In genomic region chr21:44939532-44940115, GRCh38 we compare ENCODE assay signal across 1 cellular context.
A peak's percentile ranks its signal among the peaks of the same experiment; 100 is the strongest.
TF ChIP-seq lines count a peak whose summit lies in the region.

SLX9 (plus strand) TSS chr21:44940029; CDS start chr21:44940058, 29 bp downstream.

TF ChIP-seq in HepG2, 621 proteins besides CTCF, POLR2A, EP300 and RAD21 (continued from another document and continues in another):
- TF ChIP-seq ZNF18 (CRISPR knock-in tag; IDR thresholded peaks at IDR 0.05; ENCODE audit: insufficient replicate concordance) = peak; percentile 87
- TF ChIP-seq ZFAT (CRISPR knock-in tag; conservative IDR thresholded peaks at IDR 0.05) = no peak
- TF ChIP-seq RARG (CRISPR knock-in tag; IDR thresholded peaks at IDR 0.05; ENCODE audit: low read depth) = no peak
- no peak for TF ChIP-seq ZNF75D (CRISPR knock-in tag; IDR thresholded peaks at IDR 0.05; ENCODE audit: borderline replicate concordance)
- TF ChIP-seq ATF3 (CRISPR knock-in tag; IDR thresholded peaks at IDR 0.05) = peak; percentile 33
- no peak for TF ChIP-seq ZBTB37 (CRISPR knock-in tag; IDR thresholded peaks at IDR 0.05)
- no peak for TF ChIP-seq PCBP2 (optimal IDR thresholded peaks at IDR 0.05; ENCODE audit: low read depth, low read length, poor library complexity, severe bottlenecking)
- peak; percentile 21 to 85; a peak in 2 of 4 replicates for TF ChIP-seq HMGXB4 (CRISPR knock-in tag; IDR thresholded peaks at IDR 0.05; ENCODE audit: borderline replicate concordance in 1 of 2, low read depth in 1 of 2)
- TF ChIP-seq ZNF274 (CRISPR knock-in tag; IDR thresholded peaks at IDR 0.05) = peak; percentile 55; the same call in 1 of the 2 replicates
- TF ChIP-seq GTF2F1 (IDR thresholded peaks at IDR 0.05; ENCODE audit: low read length) = 0 out of 2 replicates have a peak, but pooled peaks have one; percentile 45
- no peak for TF ChIP-seq DBP (CRISPR knock-in tag; IDR thresholded peaks at IDR 0.05; ENCODE audit: not compliant biosample characterization)
- TF ChIP-seq MATR3 (CRISPR knock-in tag; IDR thresholded peaks at IDR 0.05) = no peak
- TF ChIP-seq ZNF24 (IDR thresholded peaks at IDR 0.05) = peak; percentile 69; the same call in 1 of the 2 replicates
- peak; percentile 57; the same call in 1 of the 2 replicates for TF ChIP-seq DRAP1 (CRISPR knock-in tag; IDR thresholded peaks at IDR 0.05)
- TF ChIP-seq CEBPG (CRISPR knock-in tag; IDR thresholded peaks at IDR 0.05) = peak; percentile 28; the same call in 1 of the 2 replicates
- TF ChIP-seq CSRNP2 (CRISPR knock-in tag; conservative IDR thresholded peaks at IDR 0.05; ENCODE audit: low read depth) = 0 out of 2 replicates have a peak, but pooled peaks have one; percentile 54
- TF ChIP-seq TSC22D2 (CRISPR knock-in tag; IDR thresholded peaks at IDR 0.05; ENCODE audit: borderline replicate concordance) = 0 out of 2 replicates have a peak, but pooled peaks have one; percentile 58
- TF ChIP-seq ZBTB10 (CRISPR knock-in tag; IDR thresholded peaks at IDR 0.05; ENCODE audit: borderline replicate concordance) = 0 out of 2 replicates have a peak, but pooled peaks have one; percentile 40
- no peak; the same call in 1 of the 2 replicates for TF ChIP-seq KDM5B (CRISPR knock-in tag; IDR thresholded peaks at IDR 0.05; ENCODE audit: borderline replicate concordance)
- peak; percentile 97 for TF ChIP-seq ASH2L (IDR thresholded peaks at IDR 0.05; ENCODE audit: insufficient read length, low read depth, low read length)
- peak; percentile 87; the same call in 1 of the 2 replicates for TF ChIP-seq ZBTB46 (CRISPR knock-in tag; IDR thresholded peaks at IDR 0.05; ENCODE audit: borderline replicate concordance)
- TF ChIP-seq PCBP1 (IDR thresholded peaks at IDR 0.05; ENCODE audit: borderline replicate concordance, low read depth, low read length) = 0 out of 2 replicates have a peak, but pooled peaks have one; percentile 51
- TF ChIP-seq TOPORS (CRISPR knock-in tag; IDR thresholded peaks at IDR 0.05) = peak; percentile 35
- peak; percentile 98 for TF ChIP-seq ZNF142 (CRISPR knock-in tag; IDR thresholded peaks at IDR 0.05)
- peak; percentile 76; the same call in 1 of the 2 replicates for TF ChIP-seq HBP1 (CRISPR knock-in tag; IDR thresholded peaks at IDR 0.05; ENCODE audit: low read depth)
- no peak for TF ChIP-seq CREB3 (CRISPR knock-in tag; IDR thresholded peaks at IDR 0.05)
- no peak for TF ChIP-seq GPBP1L1 (CRISPR knock-in tag; IDR thresholded peaks at IDR 0.05)
- TF ChIP-seq ZNF235 (CRISPR knock-in tag; IDR thresholded peaks at IDR 0.05; ENCODE audit: borderline replicate concordance) = peak; percentile 38; the same call in 1 of the 2 replicates
